8 cellular contexts compared by ENCODE assay signal in the genomic region with DNA sequence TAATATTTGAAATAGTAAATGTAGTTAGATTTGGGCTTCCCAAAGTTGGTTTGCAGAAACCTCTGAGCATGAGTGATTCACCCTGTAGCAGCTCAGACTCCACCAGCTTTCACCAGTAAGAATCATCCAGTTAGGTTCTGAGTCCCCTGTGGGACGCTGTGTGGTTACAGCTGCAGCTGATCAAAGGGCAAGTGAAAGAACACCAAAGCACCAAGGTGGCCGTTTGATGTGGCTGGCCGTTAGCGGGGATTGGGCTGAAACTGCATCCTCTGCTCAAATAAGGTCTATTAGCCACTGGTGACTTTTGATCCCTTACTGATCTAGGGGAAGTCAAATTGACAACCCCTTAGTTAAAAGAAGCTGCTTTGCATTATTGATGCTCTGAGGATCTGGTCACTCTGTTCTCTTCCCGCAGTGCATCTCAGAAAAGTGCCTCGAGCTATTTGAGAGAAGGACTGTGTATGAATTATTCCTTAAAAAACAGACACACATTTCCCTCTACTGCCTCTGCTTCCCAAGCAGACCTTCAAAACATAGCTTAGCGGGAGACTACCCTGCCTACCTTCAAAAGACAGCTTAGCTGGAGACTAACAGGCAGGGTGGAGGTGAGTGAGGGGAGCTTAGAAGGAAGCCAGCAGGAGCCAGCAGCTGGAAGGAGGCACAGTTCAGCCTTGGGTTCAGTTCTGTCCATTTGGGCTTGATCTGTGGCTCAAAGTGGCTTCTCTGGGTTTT.
DNase-seq lines count a peak whose midpoint lies in the region; ATAC-seq and FAIRE-seq lines count a peak whose summit lies in the region.

No MANE protein-coding gene starts in this region.

- peak; percentile 70 for FAIRE-seq in GM19239 (lab: Jason Lieb, UNC)

- DNase-seq in GM19239 (ENCODE audit: insufficient read length, low spot score) (peak; percentile 61), iris pigment epithelial cell (ENCODE audit: low read depth) (peak; percentile 29), amygdala (lab: John Stamatoyannopoulos, UW) (no peak), RKO (ENCODE audit: low spot score) (no peak), NCI-H526 (lab: John Stamatoyannopoulos, UW) (no peak), SIG-M5 (lab: John Stamatoyannopoulos, UW) (no peak)
- peak; percentile 33 for DNase-seq in activated CD4-positive, alpha-beta T cell treated with anti-CD3 and anti-CD28 coated beads, Interleukin-2, amount 50 U/mL, for 4 hours

- peak; percentile 82 for ATAC-seq in HG03159 (IDR thresholded peaks at IDR 0.05; ENCODE audit: unreplicated experiment)

Comparison
In these comparisons a context has a peak if more than half of its experiments do, and no peak if none do; other contexts are left out.
1. DNase-seq: peak in GM19239 (single experiment), activated CD4-positive, alpha-beta T cell treated with anti-CD3 and anti-CD28 coated beads, Interleukin-2, amount 50 U/mL, for 4 hours (2 of 2) and iris pigment epithelial cell (single experiment); none in amygdala (0 of 56), RKO (single experiment), NCI-H526 (0 of 2) and SIG-M5 (single experiment).